In genomic region chr21:31343030-31343510, GRCh38 we compare ENCODE assay signal across 10 cellular contexts. TPM values are rescaled to one million over a fixed set of nuclear protein-coding genes. Genes with fewer than 3 reads are reported as not detected.
DNase-seq lines count a peak whose midpoint lies in the region; ATAC-seq and TF ChIP-seq lines count a peak whose summit lies in the region.
"Had no signal": no experiment of that assay in that cellular context is flagged by ENCODE, and none has a peak within 500 bp of the region (broad histone marks: within the 10 kb centered on the region; RNA-seq: fewer than 3 reads in every experiment).

No MANE protein-coding gene starts in this region.

- DNase-seq in AG09309 (ENCODE audit: low read depth): no peak
- no peak for DNase-seq in naive thymus-derived CD4-positive, alpha-beta T cell
- DNase-seq in NOMO-1 treated with DMSO at 0.1 percent for 48 hours (lab: John Stamatoyannopoulos, UW; ENCODE audit: unreplicated experiment): no peak
- no peak for DNase-seq in NCI-H2171 treated with DMSO at 0.1 percent for 48 hours (lab: John Stamatoyannopoulos, UW)
- DNase-seq: DMS79 treated with DMSO at 0.1 percent for 48 hours had no signal

- peak overlapping the region in 5 of 9 donors; percentile 20 to 84 (median 74) for H3K27ac Mint-ChIP-seq in naive thymus-derived CD4-positive, alpha-beta T cell

- intact Hi-C loops in naive thymus-derived CD4-positive, alpha-beta T cell (cut with micrococcal nuclease): no loop called here

- H3K4me1 Mint-ChIP-seq in naive thymus-derived CD4-positive, alpha-beta T cell: peaks cover 17 to 59% (median 30%) of the 10 kb centered on the region in 7 donors

- H3K27ac ChIP-seq in HUES64 (ENCODE audit: low read depth, low read length): no peak overlapping the region
- no peak overlapping the region for H3K27ac ChIP-seq in ectodermal cell (ENCODE audit: insufficient read depth, low read depth, low read length, poor library complexity, severe bottlenecking)
- no peak overlapping the region for H3K27ac ChIP-seq in naive thymus-derived CD4-positive, alpha-beta T cell (ENCODE audit: low read depth, low read length)
- H3K27ac ChIP-seq: neutrophil had no signal

- H3K4me3 ChIP-seq in AG09309 (ENCODE audit: control insufficient read depth, low read depth, low read length) (peak overlapping the region; percentile 62), HUES64 (ENCODE audit: low read length) (peak overlapping the region; percentile 78), ectodermal cell (ENCODE audit: insufficient read depth, low read depth, low read length) (peak overlapping the region; percentile 59)
- peak overlapping the region; percentile 34 for H3K4me3 ChIP-seq in naive thymus-derived CD4-positive, alpha-beta T cell (ENCODE audit: low read length)

- peak overlapping the region; percentile 71; the same call in 1 of the 2 replicates for H3K9ac ChIP-seq in HUES64 (ENCODE audit: low read depth, low read length)

- TF ChIP-seq CTCF in AG09309 (IDR thresholded peaks at IDR 0.05; ENCODE audit: control insufficient read depth, insufficient read depth, low read depth, low read length, missing control alignments): no peak

- POLR2A ChIA-PET in naive thymus-derived CD4-positive, alpha-beta T cell (lab: Charles Lee): no interaction called here

- H3K9me3 ChIP-seq in HUES64 (ENCODE audit: insufficient read depth, low read depth, low read length): no peaks in the 10 kb centered on the region
- no peaks in the 10 kb centered on the region for H3K9me3 ChIP-seq in ectodermal cell (ENCODE audit: control insufficient read depth, low read length)
- no peaks in the 10 kb centered on the region for H3K9me3 ChIP-seq in naive thymus-derived CD4-positive, alpha-beta T cell (ENCODE audit: control insufficient read depth in 2 of 3, low read length in 3 of 3)
- H3K9me3 ChIP-seq: neutrophil had no signal

- peaks cover 0 to 3% (median 0%) of the 10 kb centered on the region in 11 donors for H3K9me3 Mint-ChIP-seq in naive thymus-derived CD4-positive, alpha-beta T cell

- H3K36me3 ChIP-seq in HUES64 (ENCODE audit: insufficient read depth, low read length): peaks cover under 1% of the 10 kb centered on the region; the same call in 1 of the 2 replicates
- no peaks in the 10 kb centered on the region for H3K36me3 ChIP-seq in ectodermal cell (ENCODE audit: control insufficient read depth, insufficient read depth, low read length)
- no peaks in the 10 kb centered on the region for H3K36me3 ChIP-seq in naive thymus-derived CD4-positive, alpha-beta T cell (ENCODE audit: control insufficient read depth in 2 of 3, insufficient read depth in 3 of 3, low read length in 3 of 3)
- H3K36me3 ChIP-seq: neutrophil had no signal

- H3K4me1 ChIP-seq in HUES64 (ENCODE audit: insufficient read depth, low read length) (peaks cover 29% of the 10 kb centered on the region), ectodermal cell (ENCODE audit: control insufficient read depth, insufficient read depth, low read length) (peaks cover 16% of the 10 kb centered on the region)
- H3K4me1 ChIP-seq in naive thymus-derived CD4-positive, alpha-beta T cell (ENCODE audit: control insufficient read depth in 2 of 2, insufficient read depth in 2 of 2, low read length in 2 of 2): peaks cover 0 to 8% of the 10 kb centered on the region in 2 donors

- H3K36me3 Mint-ChIP-seq in naive thymus-derived CD4-positive, alpha-beta T cell: peaks cover 0 to 32% (median 4%) of the 10 kb centered on the region in 5 donors

- CTCF ChIA-PET in naive thymus-derived CD4-positive, alpha-beta T cell (lab: Charles Lee): interaction anchor here (1.2 kb wide), 1 partner anchor 216 kb away, joined by 3 read pairs; no protein-coding TSS in a partner anchor

- peaks cover 10% of the 10 kb centered on the region; the same call in 1 of the 2 replicates for H3K27me3 ChIP-seq in HUES64 (ENCODE audit: insufficient read depth, low read length)
- peaks cover 9% of the 10 kb centered on the region for H3K27me3 ChIP-seq in ectodermal cell (ENCODE audit: control insufficient read depth, insufficient read depth, low read length, poor library complexity, severe bottlenecking)
- H3K27me3 ChIP-seq in naive thymus-derived CD4-positive, alpha-beta T cell (ENCODE audit: control insufficient read depth in 2 of 2, insufficient read depth in 2 of 2, low read length in 2 of 2): peaks cover 0 to 9% of the 10 kb centered on the region in 2 donors

- no peak for ATAC-seq in naive thymus-derived CD4-positive, alpha-beta T cell
- ATAC-seq in GM21526 (IDR thresholded peaks at IDR 0.05; ENCODE audit: low FRiP score, unreplicated experiment) (no peak), GM18861 (IDR thresholded peaks at IDR 0.05; ENCODE audit: unreplicated experiment) (no peak)

- 53% methylated on average over 2 of the region's 2 CpGs for WGBS in HUES64
- 19 to 68% methylated on average over 1 to 2 of the region's 2 CpGs for WGBS in ectodermal cell, 2 experiments

- peak overlapping the region; percentile 77 to 99 (median 86) for H3K4me3 Mint-ChIP-seq in naive thymus-derived CD4-positive, alpha-beta T cell

- peaks cover 35 to 49% (median 42%) of the 10 kb centered on the region in 5 donors for H3K27me3 Mint-ChIP-seq in naive thymus-derived CD4-positive, alpha-beta T cell

RNA-seq across cellular contexts. Expression of gene TIAM1, which starts 1.0 kb away (rescaled TPM):
- 20.6 TPM for polyA plus RNA-seq in HUES64 (2013, experiment 1 of 2)
- polyA plus RNA-seq in HUES64 (2013, experiment 2 of 2): 24.5 TPM
- polyA plus RNA-seq in ectodermal cell (2013, experiment 1 of 4): 68.2 TPM
- polyA plus RNA-seq in ectodermal cell (2013, experiment 2 of 4): 62.5 TPM
- 37.0 TPM for polyA plus RNA-seq in ectodermal cell (2013, experiment 3 of 4)
- polyA plus RNA-seq in ectodermal cell (2013, experiment 4 of 4): 41.7 TPM
- 100 to 1,000 TPM in 1 of 5 experiments, 10 to 100 TPM in 4; 53.5 to 103 (median 83.8) TPM for total RNA-seq in naive thymus-derived CD4-positive, alpha-beta T cell
- 10 to 100 TPM; 24.8 to 32.1 TPM for polyA plus RNA-seq in naive thymus-derived CD4-positive, alpha-beta T cell
